8 cellular contexts compared by ENCODE assay signal in the genomic region with DNA sequence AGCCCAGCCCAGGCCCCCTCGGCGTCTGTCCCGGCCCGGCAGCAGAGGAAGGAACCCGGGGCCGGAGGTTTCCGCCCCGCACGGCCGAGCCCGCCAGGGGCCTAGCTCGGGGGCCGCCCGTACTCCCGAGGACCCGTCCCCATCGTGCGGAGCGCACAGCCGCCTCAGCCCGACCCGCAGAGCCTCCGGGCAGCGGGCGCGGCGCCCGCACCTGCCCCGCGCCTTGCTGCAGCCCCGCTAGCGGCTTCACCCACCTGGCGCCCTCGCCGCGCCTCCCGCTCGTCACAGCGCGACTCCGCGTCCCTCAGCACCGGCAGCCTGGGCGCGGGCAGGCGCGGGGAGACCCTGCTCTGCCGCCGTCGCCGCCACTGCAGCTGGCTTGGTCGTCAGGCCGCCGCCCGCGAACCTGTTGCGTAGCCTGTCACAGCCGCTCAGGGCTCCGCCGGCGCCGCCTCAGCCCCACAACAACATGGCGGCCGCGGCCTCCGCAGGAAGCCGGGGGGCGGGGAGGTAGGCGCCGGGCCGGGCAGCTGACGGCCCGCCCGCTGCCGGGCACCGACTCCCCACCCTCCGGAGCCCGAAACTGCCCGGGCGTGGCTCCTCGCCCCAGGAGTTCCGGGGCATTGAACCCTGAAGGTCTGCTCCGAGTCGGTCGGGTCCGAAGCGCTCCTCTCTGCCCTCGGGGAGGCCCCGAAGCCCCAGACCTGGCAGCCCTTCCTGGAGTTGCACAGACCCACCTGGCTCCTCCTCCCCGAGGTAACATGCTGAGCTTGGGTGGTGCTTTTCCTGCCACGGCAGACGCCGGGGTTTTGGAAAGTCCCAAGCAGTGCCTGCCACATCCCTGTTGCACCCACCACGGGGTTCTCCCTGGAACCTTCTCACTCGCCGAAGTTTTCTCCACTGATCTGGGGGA. TPM values are rescaled to one million over a fixed set of nuclear protein-coding genes. Genes with fewer than 3 reads are reported as not detected.
DNase-seq lines count a peak whose midpoint lies in the region; ATAC-seq, FAIRE-seq and TF ChIP-seq lines count a peak whose summit lies in the region.

A gene (minus strand): TSS at position 487 of the 913 bp plus-strand sequence. CDS start 32,454 bp downstream, outside the sequence.

- H3K4me2 ChIP-seq in keratinocyte (ENCODE audit: control insufficient read depth, extremely low read depth, insufficient read depth, low read depth, low read length) = peak within 1 kb of the TSS; percentile 90

- ATAC-seq in HG03060 (IDR thresholded peaks at IDR 0.05; ENCODE audit: low read depth, unreplicated experiment) = peak; percentile 60
- peak; percentile 90 to 92 for ATAC-seq in activated CD4-positive, CD25-positive, alpha-beta regulatory T cell treated with anti-CD3 and anti-CD28 coated beads, Interleukin-2, amount 50 U/mL, for 24 hours
- peak; percentile 89 for ATAC-seq in central memory CD8-positive, alpha-beta T cell (replicated peaks; ENCODE audit: extremely low read depth, poor library complexity, severe bottlenecking)

- peaks cover 30% of the 10 kb centered on the region for H3K4me1 Mint-ChIP-seq in central memory CD8-positive, alpha-beta T cell

- peak within 1 kb of the TSS; percentile 80 for H3K27ac ChIP-seq in keratinocyte (ENCODE audit: control insufficient read depth, insufficient read depth, low read length)

- DNase-seq in ACHN = peak; percentile 81
- peak; percentile 67 for DNase-seq in NCI-H2196 treated with DMSO at 0.1 percent for 48 hours (lab: John Stamatoyannopoulos, UW; ENCODE audit: unreplicated experiment)
- DNase-seq in central memory CD8-positive, alpha-beta T cell (ENCODE audit: low spot score in 2 of 2) = peak; percentile 72 to 77
- no peak for DNase-seq in keratinocyte (ENCODE audit: low read depth, low spot score)
- DNase-seq in stimulated activated CD4-positive, alpha-beta T cell treated with anti-CD3 and anti-CD28 coated beads, Interleukin-15, amount 100 ng/mL, for 1 hour (ENCODE audit: low read depth in 1 of 2, low spot score in 1 of 2) = peak; percentile 59 to 74

- H3K9me1 ChIP-seq in keratinocyte (ENCODE audit: control insufficient read depth, extremely low read depth, insufficient read depth, low read length) = no peaks in the 10 kb centered on the region

- H4K20me1 ChIP-seq in keratinocyte (ENCODE audit: control insufficient read depth, extremely low read depth, insufficient read depth, low read length) = no peaks in the 10 kb centered on the region

- peak within 1 kb of the TSS; percentile 87 for H3K9ac ChIP-seq in keratinocyte (ENCODE audit: control insufficient read depth, extremely low read depth, insufficient read depth, low read length)

- in situ Hi-C loops in ACHN (cut with HindIII; ENCODE audit: low pct_ligation_motif_present, low pct_unique_long_range_greater_than_20kb, low sequenced_read_pairs) = no loop called here

- peak within 1 kb of the TSS; percentile 94 for H3K27ac Mint-ChIP-seq in central memory CD8-positive, alpha-beta T cell (ENCODE audit: low read depth)

- no peak for FAIRE-seq in keratinocyte (lab: Jason Lieb, UNC)

- no peak for TF ChIP-seq CTCF in keratinocyte (optimal IDR thresholded peaks at IDR 0.05 in 1 of 3, IDR thresholded peaks at IDR 0.05 in 1 of 3, conservative IDR thresholded peaks at IDR 0.05 in 1 of 3; ENCODE audit: extremely low read depth in 1 of 3, insufficient read depth in 2 of 3, low read length in 3 of 3)

- peak within 1 kb of the TSS; percentile 86 for H2AFZ ChIP-seq in keratinocyte (ENCODE audit: control insufficient read depth, low read length)

- H3K9me3 ChIP-seq in keratinocyte (ENCODE audit: control insufficient read depth, low read depth, low read length) = no peaks in the 10 kb centered on the region

- H3K36me3 Mint-ChIP-seq in central memory CD8-positive, alpha-beta T cell (ENCODE audit: insufficient read depth) = peaks cover 26% of the 10 kb centered on the region

- peak; percentile 75 for TF ChIP-seq POLR2A in GM18526 (IDR thresholded peaks at IDR 0.05; ENCODE audit: extremely low read depth, insufficient read length)

- H3K79me2 ChIP-seq in keratinocyte (ENCODE audit: control insufficient read depth, insufficient read depth, low read length) = peaks cover 35% of the 10 kb centered on the region

- peak within 1 kb of the TSS; percentile 69 to 77 (median 74) for H3K4me3 ChIP-seq in keratinocyte (ENCODE audit: control insufficient read depth in 2 of 3, extremely low read depth in 1 of 3, insufficient read depth in 2 of 3, low read depth in 1 of 3, low read length in 3 of 3)

- H3K4me1 ChIP-seq in keratinocyte (ENCODE audit: control insufficient read depth, extremely low read depth, insufficient read depth, low read length) = peaks cover 16% of the 10 kb centered on the region

- no peaks in the 10 kb centered on the region for H3K27me3 ChIP-seq in keratinocyte (ENCODE audit: control insufficient read depth, extremely low read depth, insufficient read depth, low read length)

- no peaks in the 10 kb centered on the region for H3K27me3 Mint-ChIP-seq in central memory CD8-positive, alpha-beta T cell

- no peaks in the 10 kb centered on the region for H3K9me3 Mint-ChIP-seq in central memory CD8-positive, alpha-beta T cell

- H3K36me3 ChIP-seq in keratinocyte (ENCODE audit: control insufficient read depth in 2 of 2, extremely low read depth in 1 of 2, insufficient read depth in 2 of 2, low read length in 2 of 2) = no peaks in the 10 kb centered on the region

- H3K4me3 Mint-ChIP-seq in central memory CD8-positive, alpha-beta T cell = peak within 1 kb of the TSS; percentile 82

- dilution Hi-C loops in keratinocyte (cut with MboI; ENCODE audit: extremely low pct_ligation_motif_present, low sequenced_read_pairs) = no loop called here

RNA-seq across cellular contexts. Expression of the gene that starts here (rescaled TPM):
- 15.2 to 19.7 TPM (median 17.8 TPM) in 3 replicates for polyA plus RNA-seq in keratinocyte
- 77.9 TPM for polyA plus RNA-seq in keratinocyte (2011; ENCODE audit: low read depth)
- 8.7 and 17.7 TPM in 2 replicates for polyA plus RNA-seq in keratinocyte (2011; cell fraction: cytosol; rRNA removed)
- 48.3 and 60.1 TPM in 2 replicates for polyA plus RNA-seq in keratinocyte (2011; cell fraction: nucleus; rRNA removed)
- polyA plus RNA-seq in keratinocyte (2012; ENCODE audit: low replicate concordance) = 13.5 and 36.6 TPM in 2 replicates
- 22.6 to 38.2 TPM (median 34.2 TPM) in 3 replicates for polyA minus RNA-seq in keratinocyte
- 14.8 TPM for polyA minus RNA-seq in keratinocyte (2011; cell fraction: cytosol; rRNA and poly(A)+ RNA removed)
- 24.3 and 40.1 TPM in 2 replicates for polyA minus RNA-seq in keratinocyte (2011; cell fraction: nucleus; rRNA and poly(A)+ RNA removed)
